In the genomic region with DNA sequence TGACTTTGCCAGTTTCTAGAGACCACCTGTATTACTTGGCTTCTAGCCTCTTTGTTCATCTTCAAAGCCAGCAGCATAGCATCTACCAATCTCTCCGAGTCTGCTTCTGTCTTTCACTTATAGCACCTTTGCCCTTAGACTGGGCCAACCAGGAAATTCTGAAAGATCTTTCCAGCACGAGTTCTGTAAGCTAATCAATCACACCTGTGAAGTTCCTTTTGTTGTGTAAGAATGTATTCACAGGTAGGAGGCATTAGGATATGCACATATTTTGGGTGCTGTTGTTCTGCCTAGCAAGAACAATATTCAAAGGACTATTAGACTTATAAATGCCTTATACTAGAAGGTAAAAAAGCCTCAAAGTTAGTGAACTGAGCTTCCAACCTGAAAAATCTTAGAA, we compare ENCODE assay signal across 28 cellular contexts.
"Had no signal": no experiment of that assay in that cellular context is flagged by ENCODE, and none has a peak within 500 bp of the region (broad histone marks: within the 10 kb centered on the region; RNA-seq: fewer than 3 reads in every experiment).

No MANE protein-coding gene starts in this region.

- H3K27ac ChIP-seq: breast epithelium, gastrocnemius medialis, left lung, lower lobe of right lung, neutrophil, skin epidermis, thoracic aorta had no signal

- H3K27ac Mint-ChIP-seq: activated CD8-positive, alpha-beta T cell treated with anti-CD3 and anti-CD28 coated beads for 36 hours; activated naive CD4-positive, alpha-beta T cell treated with anti-CD3 and anti-CD28 coated beads, Interleukin-2, amount 50 U/mL, for 72 hours; nephron; progenitor cell of endocrine pancreas; stimulated activated effector memory CD8-positive, alpha-beta T cell treated with anti-CD3 and anti-CD28 coated beads, Interleukin-12 subunit alpha, Interleukin-12 subunit beta, amount 100 ng/mL, for 72 hours; stimulated activated naive CD8-positive, alpha-beta T cell treated with anti-CD3 and anti-CD28 coated beads, Interleukin-15, Interleukin-2, amounts not matched to agents 100 ng/mL and 50 ng/mL, for 24 hours; T-helper 17 cell had no signal

- H3K27me3 ChIP-seq: breast epithelium, gastrocnemius medialis, left lung, neutrophil had no signal

- DNase-seq: activated CD4-positive, alpha-beta T cell treated with anti-CD3 and anti-CD28 coated beads for 1 hour; activated CD4-positive, alpha-beta T cell treated with anti-CD3 and anti-CD28 coated beads, Interleukin-2, amount 50 U/mL, for 1 hour; activated CD8-positive, alpha-beta T cell treated with anti-CD3 and anti-CD28 coated beads for 36 hours; activated naive CD4-positive, alpha-beta T cell; activated T-cell treated with anti-CD3 and anti-CD28 coated beads, Interleukin-2, amount 50 U/mL, for 48 hours; central memory CD4-positive, alpha-beta T cell; erythroblast; gastrocnemius medialis; glutamatergic neuron; left lung; lower lobe of right lung; mesenchymal stem cell; stimulated activated CD4-positive, alpha-beta T cell treated with anti-CD3 and anti-CD28 coated beads, Interleukin-4, amount 100 ng/mL, for 24 hours; T-helper 17 cell; T1000; trophoblast cell had no signal

- H3K36me3 Mint-ChIP-seq: stimulated activated effector memory CD8-positive, alpha-beta T cell treated with anti-CD3 and anti-CD28 coated beads, Interleukin-12 subunit alpha, Interleukin-12 subunit beta, amount 100 ng/mL, for 72 hours had no signal

- H3K4me3 Mint-ChIP-seq: activated CD8-positive, alpha-beta T cell treated with anti-CD3 and anti-CD28 coated beads for 36 hours; nephron; stimulated activated effector memory CD8-positive, alpha-beta T cell treated with anti-CD3 and anti-CD28 coated beads, Interleukin-12 subunit alpha, Interleukin-12 subunit beta, amount 100 ng/mL, for 72 hours; stimulated activated naive CD8-positive, alpha-beta T cell treated with anti-CD3 and anti-CD28 coated beads, Interleukin-15, Interleukin-2, amounts not matched to agents 100 ng/mL and 50 ng/mL, for 24 hours; T-helper 17 cell had no signal

- FAIRE-seq: endometrium, urothelium cell line had no signal

- ATAC-seq: activated CD8-positive, alpha-beta T cell treated with anti-CD3 and anti-CD28 coated beads for 36 hours; activated naive CD4-positive, alpha-beta T cell treated with anti-CD3 and anti-CD28 coated beads, Interleukin-2, amount 50 U/mL, for 72 hours; gastrocnemius medialis; left lung; lower lobe of right lung; sciatic nerve; stimulated activated effector memory CD8-positive, alpha-beta T cell treated with anti-CD3 and anti-CD28 coated beads, Interleukin-12 subunit alpha, Interleukin-12 subunit beta, amount 100 ng/mL, for 72 hours; T-helper 17 cell had no signal

- H3K9me3 ChIP-seq: breast epithelium, gastrocnemius medialis, neutrophil, thoracic aorta had no signal

- H3K4me3 ChIP-seq: breast epithelium, gastrocnemius medialis, left lung, lower lobe of right lung, skin epidermis, thoracic aorta had no signal

- H3K27me3 Mint-ChIP-seq: activated CD8-positive, alpha-beta T cell treated with anti-CD3 and anti-CD28 coated beads for 36 hours; progenitor cell of endocrine pancreas; stimulated activated naive CD8-positive, alpha-beta T cell treated with anti-CD3 and anti-CD28 coated beads, Interleukin-15, Interleukin-2, amounts not matched to agents 100 ng/mL and 50 ng/mL, for 24 hours; T-helper 17 cell had no signal

- H3K36me3 ChIP-seq: breast epithelium, gastrocnemius medialis, left lung, lower lobe of right lung, neutrophil, thoracic aorta had no signal

- H3K4me1 Mint-ChIP-seq: nephron; stimulated activated effector memory CD8-positive, alpha-beta T cell treated with anti-CD3 and anti-CD28 coated beads, Interleukin-12 subunit alpha, Interleukin-12 subunit beta, amount 100 ng/mL, for 72 hours; T-helper 17 cell had no signal

- H3K4me1 ChIP-seq: breast epithelium, gastrocnemius medialis, left lung, lower lobe of right lung had no signal
